10 cellular contexts compared by ENCODE assay signal in genomic region chr15:58369261-58369699, GRCh38.
DNase-seq lines count a peak whose midpoint lies in the region; ATAC-seq and TF ChIP-seq lines count a peak whose summit lies in the region.
"Had no signal": no experiment of that assay in that cellular context is flagged by ENCODE, and none has a peak within 500 bp of the region (broad histone marks: within the 10 kb centered on the region; RNA-seq: fewer than 3 reads in every experiment).

No MANE protein-coding gene starts in this region.

- ATAC-seq in GM21390 (IDR thresholded peaks at IDR 0.05; ENCODE audit: unreplicated experiment): no peak

- H3K79me2 ChIP-seq in fibroblast of lung (ENCODE audit: control insufficient read depth, insufficient read depth, low read length): no peaks in the 10 kb centered on the region

- peaks cover 14% of the 10 kb centered on the region for H3K4me1 Mint-ChIP-seq in activated CD4-positive, alpha-beta T cell treated with anti-CD3 and anti-CD28 coated beads, Interleukin-2, amount 10 ng/mL, durations not matched to agents 7 days and 5 days
- H3K4me1 Mint-ChIP-seq in T-helper 1 cell treated with Interleukin-12 subunit alpha and Interleukin-12 subunit beta and Interleukin-4 antibody, amounts not matched to agents 30 μg/mL and 1 μg/mL, for 36 hours (ENCODE audit: low read depth): peaks cover 13% of the 10 kb centered on the region
- H3K4me1 Mint-ChIP-seq in stimulated activated naive CD8-positive, alpha-beta T cell treated with anti-CD3 and anti-CD28 coated beads, Interleukin-15, Interleukin-2, amounts not matched to agents 100 ng/mL and 50 ng/mL, for 24 hours (ENCODE audit: low read depth): peaks cover 10% of the 10 kb centered on the region

- peak overlapping the region; percentile 38 for H2AFZ ChIP-seq in fibroblast of lung (ENCODE audit: low read length)

- no peaks in the 10 kb centered on the region for H3K4me1 ChIP-seq in fibroblast of lung (ENCODE audit: control insufficient read depth, extremely low read depth, insufficient read depth, low read length)
- H3K4me1 ChIP-seq: heart right ventricle had no signal

- peaks cover 18% of the 10 kb centered on the region for H3K9me3 Mint-ChIP-seq in activated CD4-positive, alpha-beta T cell treated with anti-CD3 and anti-CD28 coated beads, Interleukin-2, amount 10 ng/mL, durations not matched to agents 7 days and 5 days
- peaks cover under 1% of the 10 kb centered on the region for H3K9me3 Mint-ChIP-seq in T-helper 1 cell treated with Interleukin-12 subunit alpha and Interleukin-12 subunit beta and Interleukin-4 antibody, amounts not matched to agents 30 μg/mL and 1 μg/mL, for 36 hours
- peaks cover 10% of the 10 kb centered on the region for H3K9me3 Mint-ChIP-seq in stimulated activated naive CD8-positive, alpha-beta T cell treated with anti-CD3 and anti-CD28 coated beads, Interleukin-15, Interleukin-2, amounts not matched to agents 100 ng/mL and 50 ng/mL, for 24 hours

- DNase-seq in activated CD4-positive, alpha-beta T cell treated with anti-CD3 and anti-CD28 coated beads, Interleukin-2, amount 10 ng/mL, durations not matched to agents 7 days and 5 days: peak; percentile 62
- DNase-seq in activated CD4-positive, alpha-beta T cell treated with anti-CD3 and anti-CD28 coated beads, Interleukin-2, amount 50 U/mL, for 48 hours: no peak
- DNase-seq in fibroblast of lung (ENCODE audit: low read depth in 2 of 2): peak; percentile 51 to 93
- DNase-seq in superior temporal gyrus (ENCODE audit: extremely low spot score): no peak
- DNase-seq in NCI-H1417 treated with DMSO at 0.1 percent for 48 hours (lab: John Stamatoyannopoulos, UW): no peak
- DNase-seq: heart right ventricle had no signal

- H3K27me3 ChIP-seq in fibroblast of lung (ENCODE audit: control insufficient read depth, insufficient read depth, low read length): no peaks in the 10 kb centered on the region
- H3K27me3 ChIP-seq: heart right ventricle had no signal

- H3K27ac Mint-ChIP-seq in activated CD4-positive, alpha-beta T cell treated with anti-CD3 and anti-CD28 coated beads, Interleukin-2, amount 10 ng/mL, durations not matched to agents 7 days and 5 days: peak overlapping the region; percentile 43
- peak overlapping the region; percentile 41 for H3K27ac Mint-ChIP-seq in T-helper 1 cell treated with Interleukin-12 subunit alpha and Interleukin-12 subunit beta and Interleukin-4 antibody, amounts not matched to agents 30 μg/mL and 1 μg/mL, for 36 hours
- H3K27ac Mint-ChIP-seq in stimulated activated naive CD8-positive, alpha-beta T cell treated with anti-CD3 and anti-CD28 coated beads, Interleukin-15, Interleukin-2, amounts not matched to agents 100 ng/mL and 50 ng/mL, for 24 hours: no peak overlapping the region

- no peaks in the 10 kb centered on the region for H3K36me3 ChIP-seq in fibroblast of lung (ENCODE audit: control insufficient read depth, insufficient read depth, low read length)
- H3K36me3 ChIP-seq: heart right ventricle had no signal

- H3K4me3 ChIP-seq in fibroblast of lung (replicated peaks in 1 of 4; ENCODE audit: control extremely low read depth in 1 of 4, insufficient read depth in 1 of 4, low read depth in 3 of 4, low read length in 4 of 4): no peak overlapping the region
- H3K4me3 ChIP-seq: heart right ventricle, skin epidermis had no signal

- TF ChIP-seq CTCF in fibroblast of lung (conservative IDR thresholded peaks at IDR 0.05 in 1 of 2, IDR thresholded peaks at IDR 0.05 in 1 of 2; ENCODE audit: low read depth in 1 of 2, low read length in 2 of 2): no peak

- no peaks in the 10 kb centered on the region for H3K9me3 ChIP-seq in fibroblast of lung (ENCODE audit: control insufficient read depth, insufficient read depth, low read depth, low read length)

- H3K36me3 Mint-ChIP-seq in activated CD4-positive, alpha-beta T cell treated with anti-CD3 and anti-CD28 coated beads, Interleukin-2, amount 10 ng/mL, durations not matched to agents 7 days and 5 days (ENCODE audit: low read depth): peaks cover 6% of the 10 kb centered on the region
- H3K36me3 Mint-ChIP-seq in T-helper 1 cell treated with Interleukin-12 subunit alpha and Interleukin-12 subunit beta and Interleukin-4 antibody, amounts not matched to agents 30 μg/mL and 1 μg/mL, for 36 hours (ENCODE audit: low read depth): peaks cover 4% of the 10 kb centered on the region
- H3K36me3 Mint-ChIP-seq in stimulated activated naive CD8-positive, alpha-beta T cell treated with anti-CD3 and anti-CD28 coated beads, Interleukin-15, Interleukin-2, amounts not matched to agents 100 ng/mL and 50 ng/mL, for 24 hours (ENCODE audit: low read depth): peaks cover 4% of the 10 kb centered on the region

- POLR2A ChIA-PET in activated CD4-positive, alpha-beta T cell treated with anti-CD3 and anti-CD28 coated beads, Interleukin-2, amount 10 ng/mL, durations not matched to agents 7 days and 5 days (lab: Charles Lee): interaction anchor here (0.6 kb wide), 1 partner anchor 91 kb away, joined by 3 read pairs; no protein-coding TSS in a partner anchor

- no peaks in the 10 kb centered on the region for H4K20me1 ChIP-seq in fibroblast of lung (ENCODE audit: control insufficient read depth, extremely low read depth, insufficient read depth, low read length)

- peak overlapping the region; percentile 56 for H3K4me2 ChIP-seq in fibroblast of lung (ENCODE audit: extremely low read depth, insufficient read depth, low read length)

- no peak overlapping the region for H3K27ac ChIP-seq in fibroblast of lung (ENCODE audit: insufficient read depth, low read length)
- H3K27ac ChIP-seq: heart right ventricle, skin epidermis had no signal

- H3K27me3 Mint-ChIP-seq in activated CD4-positive, alpha-beta T cell treated with anti-CD3 and anti-CD28 coated beads, Interleukin-2, amount 10 ng/mL, durations not matched to agents 7 days and 5 days: peaks cover 5% of the 10 kb centered on the region
- no peaks in the 10 kb centered on the region for H3K27me3 Mint-ChIP-seq in T-helper 1 cell treated with Interleukin-12 subunit alpha and Interleukin-12 subunit beta and Interleukin-4 antibody, amounts not matched to agents 30 μg/mL and 1 μg/mL, for 36 hours (ENCODE audit: low read depth)
- H3K27me3 Mint-ChIP-seq in stimulated activated naive CD8-positive, alpha-beta T cell treated with anti-CD3 and anti-CD28 coated beads, Interleukin-15, Interleukin-2, amounts not matched to agents 100 ng/mL and 50 ng/mL, for 24 hours: peaks cover under 1% of the 10 kb centered on the region

- CTCF ChIA-PET in activated CD4-positive, alpha-beta T cell treated with anti-CD3 and anti-CD28 coated beads, Interleukin-2, amount 10 ng/mL, durations not matched to agents 7 days and 5 days (lab: Charles Lee): interaction anchor here (0.5 to 1.4 kb wide), 3 partner anchors 29 to 392 kb away, joined by 3 to 4 read pairs (median 4); no protein-coding TSS in a partner anchor

- no peak overlapping the region for H3K9ac ChIP-seq in fibroblast of lung (ENCODE audit: insufficient read depth, low read length)

- peak overlapping the region; percentile 40 for H3K4me3 Mint-ChIP-seq in activated CD4-positive, alpha-beta T cell treated with anti-CD3 and anti-CD28 coated beads, Interleukin-2, amount 10 ng/mL, durations not matched to agents 7 days and 5 days
- peak overlapping the region; percentile 54 for H3K4me3 Mint-ChIP-seq in T-helper 1 cell treated with Interleukin-12 subunit alpha and Interleukin-12 subunit beta and Interleukin-4 antibody, amounts not matched to agents 30 μg/mL and 1 μg/mL, for 36 hours
- peak overlapping the region; percentile 31 for H3K4me3 Mint-ChIP-seq in stimulated activated naive CD8-positive, alpha-beta T cell treated with anti-CD3 and anti-CD28 coated beads, Interleukin-15, Interleukin-2, amounts not matched to agents 100 ng/mL and 50 ng/mL, for 24 hours

Comparison
In these comparisons a context has a peak if more than half of its experiments do, and no peak if none do; other contexts are left out.
1. DNase-seq: peak in activated CD4-positive, alpha-beta T cell treated with anti-CD3 and anti-CD28 coated beads, Interleukin-2, amount 10 ng/mL, durations not matched to agents 7 days and 5 days (single experiment) and fibroblast of lung (2 of 2); none in activated CD4-positive, alpha-beta T cell treated with anti-CD3 and anti-CD28 coated beads, Interleukin-2, amount 50 U/mL, for 48 hours (0 of 2), superior temporal gyrus (single experiment) and NCI-H1417 treated with DMSO at 0.1 percent for 48 hours (single experiment).
2. Peak in every context shown above with its lines, with median percentiles within 50 percentile points of each other: H3K4me3 Mint-ChIP-seq.